ENCODE assay signal across 1 cellular context in genomic region chr1:55694297-55694696, GRCh38.
TF ChIP-seq lines count a peak whose summit lies in the region.

No MANE protein-coding gene starts in this region.

TF ChIP-seq in WTC11, 78 proteins besides CTCF, POLR2A, EP300 and RAD21 (continued from another document):
- TF ChIP-seq PRDM15 (CRISPR knock-in tag; IDR thresholded peaks at IDR 0.05) (no peak), ZNF281 (CRISPR knock-in tag; IDR thresholded peaks at IDR 0.05) (no peak), MAX (CRISPR knock-in tag; IDR thresholded peaks at IDR 0.05) (no peak), FOXP1 (CRISPR knock-in tag; IDR thresholded peaks at IDR 0.05; ENCODE audit: borderline replicate concordance) (no peak), RELA (CRISPR knock-in tag; IDR thresholded peaks at IDR 0.05; ENCODE audit: borderline replicate concordance) (no peak), NFE2L1 (CRISPR knock-in tag; IDR thresholded peaks at IDR 0.05) (no peak), AR (CRISPR knock-in tag; IDR thresholded peaks at IDR 0.05) (no peak), HMGA2 (CRISPR knock-in tag; IDR thresholded peaks at IDR 0.05) (no peak), ZNF671 (CRISPR knock-in tag; IDR thresholded peaks at IDR 0.05) (no peak), CREB1 (CRISPR knock-in tag; IDR thresholded peaks at IDR 0.05) (no peak), GABPB1 (CRISPR knock-in tag; IDR thresholded peaks at IDR 0.05) (no peak), SOX15 (CRISPR knock-in tag; IDR thresholded peaks at IDR 0.05) (no peak)
TF ChIP-seq in WTC11: peak in this region for 0.
